In genomic region chr19:5339950-5340636, GRCh38 we compare ENCODE assay signal across 8 cellular contexts.
DNase-seq lines count a peak whose midpoint lies in the region; ATAC-seq and TF ChIP-seq lines count a peak whose summit lies in the region.

No MANE protein-coding gene starts in this region.

- H3K9ac ChIP-seq in adipocyte (ENCODE audit: low read length) (peak overlapping the region; percentile 34), iPS-18a (ENCODE audit: low read length) (peak overlapping the region; percentile 83)

- H3K9me3 ChIP-seq in adipocyte (ENCODE audit: control insufficient read depth, low read length) (no peaks in the 10 kb centered on the region), iPS-18a (ENCODE audit: control insufficient read depth, low read depth, low read length) (no peaks in the 10 kb centered on the region)

- H3K4me3 ChIP-seq in adipocyte (ENCODE audit: low read length) (peak overlapping the region; percentile 77), iPS-18a (ENCODE audit: low read length) (peak overlapping the region; percentile 70)

- DNase-seq in adipocyte (ENCODE audit: low read depth) = peak; percentile 75
- peak; percentile 27 for DNase-seq in stimulated activated naive CD8-positive, alpha-beta T cell treated with anti-CD3 and anti-CD28 coated beads, Interleukin-15, Interleukin-2, amounts not matched to agents 100 U/mL and 50 U/mL, for 24 hours
- DNase-seq in SHP77 treated with DMSO at 0.1 percent for 48 hours (lab: John Stamatoyannopoulos, UW) = no peak
- no peak for DNase-seq in GDM1 (lab: John Stamatoyannopoulos, UW)

- H3K27ac ChIP-seq in C4-2B = peak overlapping the region; percentile 84
- H3K27ac ChIP-seq in iPS-18a (ENCODE audit: low read length) = no peak overlapping the region

- peak; percentile 19 for ATAC-seq in HG02798 (IDR thresholded peaks at IDR 0.05; ENCODE audit: poor library complexity, unreplicated experiment)
- ATAC-seq in stimulated activated naive CD8-positive, alpha-beta T cell treated with anti-CD3 and anti-CD28 coated beads, Interleukin-15, Interleukin-2, amounts not matched to agents 100 U/mL and 50 U/mL, for 24 hours = no peak
- ATAC-seq in HG03097 (IDR thresholded peaks at IDR 0.05; ENCODE audit: low FRiP score, unreplicated experiment) = no peak

- H3K4me1 ChIP-seq in adipocyte (ENCODE audit: control insufficient read depth, insufficient read depth, low read length) (no peaks in the 10 kb centered on the region), iPS-18a (ENCODE audit: control insufficient read depth, low read depth, low read length) (peaks cover 12% of the 10 kb centered on the region)

- no peaks in the 10 kb centered on the region for H3K36me3 ChIP-seq in adipocyte (ENCODE audit: control insufficient read depth, insufficient read depth, low read length, severe bottlenecking)
- no peaks in the 10 kb centered on the region for H3K36me3 ChIP-seq in iPS-18a (ENCODE audit: control insufficient read depth, low read depth, low read length)

- TF ChIP-seq CTCF in C4-2B (conservative IDR thresholded peaks at IDR 0.05) = no peak; the same call in 1 of the 2 replicates

- H3K27me3 ChIP-seq in adipocyte (replicated peaks; ENCODE audit: control insufficient read depth, insufficient read depth, low read length) = peaks cover 29% of the 10 kb centered on the region
- peaks cover 22% of the 10 kb centered on the region for H3K27me3 ChIP-seq in iPS-18a (ENCODE audit: control insufficient read depth, insufficient read depth, low read length)

Comparison
In these comparisons a context has a peak if more than half of its experiments do, and no peak if none do; other contexts are left out.
1. DNase-seq: peak in adipocyte (single experiment) and stimulated activated naive CD8-positive, alpha-beta T cell treated with anti-CD3 and anti-CD28 coated beads, Interleukin-15, Interleukin-2, amounts not matched to agents 100 U/mL and 50 U/mL, for 24 hours (single experiment); none in SHP77 treated with DMSO at 0.1 percent for 48 hours (single experiment) and GDM1 (single experiment).